ENCODE assay signal across 8 cellular contexts in genomic region chr5:181260720-181261319, GRCh38. TPM values are rescaled to one million over a fixed set of nuclear protein-coding genes. Genes with fewer than 3 reads are reported as not detected.
DNase-seq lines count a peak whose midpoint lies in the region; ATAC-seq and TF ChIP-seq lines count a peak whose summit lies in the region.

TRIM52 (minus strand) TSS chr5:181261143; CDS start chr5:181260813, 330 bp downstream.

- POLR2A ChIA-PET in PC-9 (lab: Charles Lee; ENCODE audit: unreplicated experiment), result no interaction called here

- H3K9me3 ChIP-seq in PC-9 (ENCODE audit: insufficient read depth, low read depth) (no peaks in the 10 kb centered on the region), heart left ventricle (no peaks in the 10 kb centered on the region), aorta (ENCODE audit: control insufficient read depth, low read length) (no peaks in the 10 kb centered on the region)

- H3F3A ChIP-seq in PC-9 (ENCODE audit: insufficient read depth, low read depth), result peaks cover 36% of the 10 kb centered on the region

- H3K4me3 ChIP-seq in PC-9, result peak within 1 kb of the TSS; percentile 96
- peak within 1 kb of the TSS; percentile 69 to 100 (median 93) for H3K4me3 ChIP-seq in heart left ventricle
- H3K4me3 ChIP-seq in aorta (ENCODE audit: low read length in 2 of 2), result peak within 1 kb of the TSS; percentile 44 to 93

- peak within 1 kb of the TSS; percentile 98 for H3K4me3 Mint-ChIP-seq in activated naive CD8-positive, alpha-beta T cell

- ATAC-seq in HG02610 (IDR thresholded peaks at IDR 0.05; ENCODE audit: unreplicated experiment), result peak; percentile 80
- ATAC-seq in heart left ventricle, result peak; percentile 88 to 95 (median 92)
- ATAC-seq in aorta (ENCODE audit: low FRiP score), result peak; percentile 97

- no peaks in the 10 kb centered on the region for H3K9me2 ChIP-seq in PC-9 (ENCODE audit: insufficient read depth)

- no peaks in the 10 kb centered on the region for H3K27me3 Mint-ChIP-seq in activated naive CD8-positive, alpha-beta T cell

- peak within 1 kb of the TSS; percentile 99 for H3K4me2 ChIP-seq in PC-9

- H3K27ac Mint-ChIP-seq in activated naive CD8-positive, alpha-beta T cell, result peak within 1 kb of the TSS; percentile 96

- H4K20me1 ChIP-seq in PC-9 (ENCODE audit: insufficient read depth), result peaks cover 38% of the 10 kb centered on the region

- H3K36me3 ChIP-seq in PC-9 (ENCODE audit: low read depth) (peaks cover 18% of the 10 kb centered on the region; the same call in 1 of the 2 replicates), heart left ventricle (peaks cover 0 to 28% (median 24%) of the 10 kb centered on the region in 9 donors), aorta (ENCODE audit: control insufficient read depth in 1 of 2, insufficient read depth in 2 of 2, low read length in 1 of 2) (no peaks in the 10 kb centered on the region)

- peak; percentile 99 for TF ChIP-seq POLR2A in GM10847 (IDR thresholded peaks at IDR 0.05; ENCODE audit: extremely low read depth, insufficient read length)
- peak; percentile 45 to 76 for TF ChIP-seq POLR2A in heart left ventricle (IDR thresholded peaks at IDR 0.05)

- H3K4me1 ChIP-seq in PC-9 (replicated peaks; ENCODE audit: insufficient read depth), result peaks cover 34% of the 10 kb centered on the region
- peaks cover 5 to 60% (median 46%) of the 10 kb centered on the region in 12 donors for H3K4me1 ChIP-seq in heart left ventricle
- H3K4me1 ChIP-seq in aorta (ENCODE audit: control insufficient read depth in 1 of 2, insufficient read depth in 2 of 2, low read length in 2 of 2), result no peaks in the 10 kb centered on the region

- peak within 1 kb of the TSS; percentile 99 for H2AFZ ChIP-seq in PC-9

- H3K27ac ChIP-seq in PC-9, result peak within 1 kb of the TSS; percentile 66
- peak within 1 kb of the TSS; percentile 92 to 100 (median 98) for H3K27ac ChIP-seq in heart left ventricle
- H3K27ac ChIP-seq in aorta (ENCODE audit: low read depth in 1 of 2, low read length in 2 of 2), result peak within 1 kb of the TSS; percentile 75 to 98

- DNase-seq in PC-9 (peak; percentile 83 to 91), heart left ventricle (peak; percentile 92 to 96 (median 95)), pulmonary artery endothelial cell (ENCODE audit: low read depth, low spot score) (peak; percentile 71), aorta (peak; percentile 95 to 97), DMS 273 (lab: John Stamatoyannopoulos, UW; ENCODE audit: unreplicated experiment) (no peak)

- CTCF ChIA-PET in PC-9 (lab: Charles Lee), result no interaction called here

- BruUV-seq in PC-9 (replicated peaks; lab: Mats Ljungman, UMichigan), result no TSS peak

- H3K9me3 Mint-ChIP-seq in activated naive CD8-positive, alpha-beta T cell (ENCODE audit: low read depth), result no peaks in the 10 kb centered on the region

- peaks cover 53% of the 10 kb centered on the region for H3K79me2 ChIP-seq in PC-9 (ENCODE audit: low read depth)

- peaks cover 8% of the 10 kb centered on the region for H3K36me3 Mint-ChIP-seq in activated naive CD8-positive, alpha-beta T cell

- 0 to 1% (median 1%) methylated on average over 11 to 43 of the region's 43 CpGs for WGBS in heart left ventricle, 4 donors
- WGBS in aorta, 2 donors, result 0 to 1% methylated on average over 43 of the region's 43 CpGs

- intact Hi-C loops in PC-9 (cut with micrococcal nuclease; ENCODE audit: unreplicated experiment) (loop anchor here (1.0 to 5.0 kb wide), 3 partner anchors 14 to 399 kb away; partner anchors contain the start of gene ZFP62), heart left ventricle (cut with DNase I) (loop anchor here in 8 of 10 donors (1.0 to 5.0 kb wide), 7 partner anchors 14 to 79 kb away; partner anchors contain the start of gene TRIM41 (in 3 of the 8)), aorta (cut with DNase I) (loop anchor here (5.0 to 10.0 kb wide), 2 partner anchors 69 to 76 kb away; no protein-coding TSS in a partner anchor)

- H3K4me1 Mint-ChIP-seq in activated naive CD8-positive, alpha-beta T cell (ENCODE audit: low read depth), result peaks cover 43% of the 10 kb centered on the region

- H3K27me3 ChIP-seq in PC-9 (ENCODE audit: insufficient read depth, low read depth) (no peaks in the 10 kb centered on the region), heart left ventricle (no peaks in the 10 kb centered on the region), aorta (ENCODE audit: control insufficient read depth in 1 of 2, insufficient read depth in 2 of 2, low read length in 1 of 2) (no peaks in the 10 kb centered on the region)

- TF ChIP-seq CTCF in PC-9 (conservative IDR thresholded peaks at IDR 0.05) (no peak), heart left ventricle (IDR thresholded peaks at IDR 0.05) (no peak)

RNA-seq across cellular contexts. Expression of gene TRIM52, which starts in this region (rescaled TPM):
- total RNA-seq in PC-9 (2021) (15.2 and 15.7 TPM in 2 replicates), heart left ventricle (10 to 100 TPM in 1 of 9 donors, 1 to 10 TPM in 8; 5.6 to 12.8 (median 7.6) TPM), pulmonary artery endothelial cell (4.2 and 8.0 TPM in 2 replicates), aorta (10 to 100 TPM; 11.9 to 18.7 TPM)
- polyA plus RNA-seq in heart left ventricle (10 to 100 TPM in 1 of 2 donors, 1 to 10 TPM in 1; 5.9 to 10.3 TPM), aorta (10 to 100 TPM in 1 of 2 donors, 1 to 10 TPM in 1; 3.0 to 19.3 TPM)
